Comparison of ENCODE assay signal across 12 cellular contexts in genomic region chr11:68330700-68331337, GRCh38. TPM values are rescaled to one million over a fixed set of nuclear protein-coding genes. Genes with fewer than 3 reads are reported as not detected.
A peak's percentile ranks its signal among the peaks of the same experiment; 100 is the strongest.
DNase-seq lines count a peak whose midpoint lies in the region; ATAC-seq, FAIRE-seq and TF ChIP-seq lines count a peak whose summit lies in the region.
"Had no signal": no experiment of that assay in that cellular context is flagged by ENCODE, and none has a peak within 500 bp of the region (broad histone marks: within the 10 kb centered on the region; RNA-seq: fewer than 3 reads in every experiment).

No MANE protein-coding gene starts in this region.

- ATAC-seq in activated CD4-positive, alpha-beta T cell treated with anti-CD3 and anti-CD28 coated beads for 36 hours = peak; percentile 40
- ATAC-seq in HepG2 (peak; percentile 4), GM19023 (IDR thresholded peaks at IDR 0.05; ENCODE audit: unreplicated experiment) (no peak)
- no peak for ATAC-seq in stimulated activated effector memory CD8-positive, alpha-beta T cell treated with anti-CD3 and anti-CD28 coated beads, Interleukin-12 subunit alpha, Interleukin-12 subunit beta, amount 100 ng/mL, for 72 hours
- ATAC-seq: A549; effector memory CD8-positive, alpha-beta T cell had no signal

- CTCF ChIA-PET in activated CD4-positive, alpha-beta T cell treated with anti-CD3 and anti-CD28 coated beads for 36 hours (lab: Charles Lee) = interaction anchor here (0.6 to 1.3 kb wide), 3 partner anchors 9 to 248 kb away, joined by 3 to 6 read pairs (median 4); no protein-coding TSS in a partner anchor
- CTCF ChIA-PET in HepG2 (lab: Yijun Ruan, JAX; ENCODE audit: low intra/inter-chr PET ratio, low total read pairs) = no interaction called here

- no peaks in the 10 kb centered on the region for H3K36me3 Mint-ChIP-seq in activated CD4-positive, alpha-beta T cell treated with anti-CD3 and anti-CD28 coated beads for 36 hours (ENCODE audit: low read depth)
- no peaks in the 10 kb centered on the region for H3K36me3 Mint-ChIP-seq in activated naive CD8-positive, alpha-beta T cell
- H3K36me3 Mint-ChIP-seq in stimulated activated effector memory CD8-positive, alpha-beta T cell treated with anti-CD3 and anti-CD28 coated beads, Interleukin-12 subunit alpha, Interleukin-12 subunit beta, amount 100 ng/mL, for 72 hours = no peaks in the 10 kb centered on the region

- H3K79me2 ChIP-seq in HepG2 (ENCODE audit: insufficient read depth, low read length) = peaks cover 97% of the 10 kb centered on the region

- no peak for TF ChIP-seq POLR2A in HepG2 (IDR thresholded peaks at IDR 0.05; ENCODE audit: insufficient read depth in 1 of 2, low read depth in 2 of 2, low read length in 2 of 2)

- no peaks in the 10 kb centered on the region for H3K9me3 ChIP-seq in HepG2 (ENCODE audit: low read length)
- H3K9me3 ChIP-seq: A549 had no signal

- H3K4me1 ChIP-seq in HepG2 (ENCODE audit: insufficient read depth, low read length) = peaks cover 100% of the 10 kb centered on the region

- H3K27me3 ChIP-seq in HepG2 (ENCODE audit: control insufficient read depth in 1 of 2, insufficient read depth in 2 of 2, low read length in 2 of 2) = no peaks in the 10 kb centered on the region

- in situ Hi-C loops in HepG2 (cut with HindIII; ENCODE audit: extremely low pct_ligation_motif_present, low pct_unique_long_range_greater_than_20kb) = no loop called here

- no peak overlapping the region for H3K4me3 Mint-ChIP-seq in activated CD4-positive, alpha-beta T cell treated with anti-CD3 and anti-CD28 coated beads for 36 hours
- peak overlapping the region; percentile 78 for H3K4me3 Mint-ChIP-seq in activated naive CD8-positive, alpha-beta T cell
- no peak overlapping the region for H3K4me3 Mint-ChIP-seq in stimulated activated effector memory CD8-positive, alpha-beta T cell treated with anti-CD3 and anti-CD28 coated beads, Interleukin-12 subunit alpha, Interleukin-12 subunit beta, amount 100 ng/mL, for 72 hours

- peaks cover 22% of the 10 kb centered on the region for H4K20me1 ChIP-seq in HepG2 (ENCODE audit: insufficient read depth, low read length)

- TF ChIP-seq CTCF in HepG2 (CRISPR knock-in tag; IDR thresholded peaks at IDR 0.05) = no peak

- peaks cover 4 to 16% of the 10 kb centered on the region in 2 experiments for H3K36me3 ChIP-seq in HepG2 (replicated peaks in 1 of 2; ENCODE audit: control insufficient read depth in 1 of 2, insufficient read depth in 2 of 2, low read length in 2 of 2)

- H2AFZ ChIP-seq in HepG2 (ENCODE audit: low read length) = no peak overlapping the region

- peak overlapping the region; percentile 82 for H3K27ac ChIP-seq in HepG2 (ENCODE audit: extremely low read length, insufficient read depth, low read length)

- intact Hi-C loops in activated CD4-positive, alpha-beta T cell treated with anti-CD3 and anti-CD28 coated beads for 36 hours (cut with DNase I, micrococcal nuclease) = no loop called here
- intact Hi-C loops in HepG2 (cut with micrococcal nuclease; ENCODE audit: unreplicated experiment) = no loop called here

- 73% methylated on average over 15 of the region's 16 CpGs for WGBS in HepG2 (ENCODE audit: low lambda C conversion rate)

- H3K9me3 Mint-ChIP-seq in activated CD4-positive, alpha-beta T cell treated with anti-CD3 and anti-CD28 coated beads for 36 hours (ENCODE audit: low read depth) = no peaks in the 10 kb centered on the region
- H3K9me3 Mint-ChIP-seq in activated naive CD8-positive, alpha-beta T cell (ENCODE audit: low read depth) = no peaks in the 10 kb centered on the region
- H3K9me3 Mint-ChIP-seq in stimulated activated effector memory CD8-positive, alpha-beta T cell treated with anti-CD3 and anti-CD28 coated beads, Interleukin-12 subunit alpha, Interleukin-12 subunit beta, amount 100 ng/mL, for 72 hours = no peaks in the 10 kb centered on the region
- H3K9me3 Mint-ChIP-seq: effector memory CD8-positive, alpha-beta T cell had no signal

- peaks cover 59% of the 10 kb centered on the region for H3K4me1 Mint-ChIP-seq in activated CD4-positive, alpha-beta T cell treated with anti-CD3 and anti-CD28 coated beads for 36 hours
- H3K4me1 Mint-ChIP-seq in activated naive CD8-positive, alpha-beta T cell (ENCODE audit: low read depth) = peaks cover 62% of the 10 kb centered on the region
- H3K4me1 Mint-ChIP-seq in stimulated activated effector memory CD8-positive, alpha-beta T cell treated with anti-CD3 and anti-CD28 coated beads, Interleukin-12 subunit alpha, Interleukin-12 subunit beta, amount 100 ng/mL, for 72 hours = peaks cover 19% of the 10 kb centered on the region

- H3K27ac Mint-ChIP-seq in activated CD4-positive, alpha-beta T cell treated with anti-CD3 and anti-CD28 coated beads for 36 hours = no peak overlapping the region
- no peak overlapping the region for H3K27ac Mint-ChIP-seq in activated naive CD8-positive, alpha-beta T cell
- H3K27ac Mint-ChIP-seq in stimulated activated effector memory CD8-positive, alpha-beta T cell treated with anti-CD3 and anti-CD28 coated beads, Interleukin-12 subunit alpha, Interleukin-12 subunit beta, amount 100 ng/mL, for 72 hours = peak overlapping the region; percentile 63

- POLR2A ChIA-PET in activated CD4-positive, alpha-beta T cell treated with anti-CD3 and anti-CD28 coated beads for 36 hours (lab: Charles Lee) = interaction anchor here (0.7 kb wide), 1 partner anchor 150 kb away, joined by 4 read pairs; no protein-coding TSS in a partner anchor
- POLR2A ChIA-PET in HepG2 (lab: Yijun Ruan, JAX) = interaction anchor here (0.6 to 8.9 kb wide), 10 partner anchors 8 to 59 kb away, joined by 3 to 106 read pairs (median 6); partner anchors contain the start of gene C11orf24

- TSS peak; percentile 57 for BruUV-seq in HepG2 (replicated peaks; lab: Mats Ljungman, UMichigan)

- no peak for FAIRE-seq in HepG2 (lab: Jason Lieb, UNC)
- FAIRE-seq: A549 had no signal

- TF ChIP-seq EP300 in HepG2 (IDR thresholded peaks at IDR 0.05; ENCODE audit: low read depth in 2 of 2, low read length in 2 of 2) (no peak), HepG2 (CRISPR knock-in tag; IDR thresholded peaks at IDR 0.05; ENCODE audit: borderline replicate concordance) (no peak)

- H3K4me3 ChIP-seq in HepG2 (replicated peaks in 1 of 3; ENCODE audit: insufficient read depth in 1 of 3, low read depth in 2 of 3, low read length in 3 of 3) = peak overlapping the region in 1 of 3 experiments; percentile 40; a peak in 3 of 6 replicates
- H3K4me3 ChIP-seq: A549 had no signal

- TF ChIP-seq RAD21 in HepG2 (CRISPR knock-in tag; IDR thresholded peaks at IDR 0.05) = no peak

- no peaks in the 10 kb centered on the region for H3K27me3 Mint-ChIP-seq in activated CD4-positive, alpha-beta T cell treated with anti-CD3 and anti-CD28 coated beads for 36 hours
- H3K27me3 Mint-ChIP-seq in activated naive CD8-positive, alpha-beta T cell = no peaks in the 10 kb centered on the region

- peak overlapping the region; percentile 68 for H3K4me2 ChIP-seq in HepG2 (ENCODE audit: low read depth, low read length)
- H3K4me2 ChIP-seq: A549 had no signal

- peak; percentile 20 for DNase-seq in activated CD4-positive, alpha-beta T cell treated with anti-CD3 and anti-CD28 coated beads for 36 hours
- DNase-seq in activated CD4-positive, alpha-beta T cell treated with anti-CD3 and anti-CD28 coated beads, Interleukin-2, amount 50 U/mL, for 4 hours = no peak
- no peak for DNase-seq in HepG2 (ENCODE audit: low spot score)
- DNase-seq in stimulated activated effector memory CD8-positive, alpha-beta T cell treated with anti-CD3 and anti-CD28 coated beads, Interleukin-12 subunit alpha, Interleukin-12 subunit beta, amount 100 ng/mL, for 72 hours (ENCODE audit: low spot score in 2 of 2) = no peak
- no peak for DNase-seq in DMS53 (lab: John Stamatoyannopoulos, UW)
- DNase-seq in stimulated activated CD4-positive, alpha-beta T cell treated with anti-CD3 and anti-CD28 coated beads, Interleukin-4, amount 100 ng/mL, for 24 hours = no peak
- DNase-seq: effector memory CD8-positive, alpha-beta T cell; NCI-H1092; NCI-H510A had no signal

- peak overlapping the region; percentile 54 for H3K9ac ChIP-seq in HepG2 (ENCODE audit: insufficient read depth, low read depth, low read length)

RNA-seq across cellular contexts. Expression of gene LRP5, which starts 18.4 kb away (rescaled TPM):
- total RNA-seq in activated CD4-positive, alpha-beta T cell treated with anti-CD3 and anti-CD28 coated beads for 36 hours = 10 to 100 TPM; 11.7 to 13.6 TPM
- 23.6 and 40.4 TPM in 2 replicates for total RNA-seq in HepG2 (2016; rRNA removed; fragmentation: Illumina TruSeq; extraction: Trizol)
- 19.7 and 22.6 TPM in 2 replicates for total RNA-seq in HepG2 (2016; cell fraction: cytosol; rRNA removed; fragmentation: Illumina TruSeq; extraction: Trizol; ENCODE audit: low read depth)
- total RNA-seq in HepG2 (2016; cell fraction: insoluble cytoplasmic fraction; rRNA removed; fragmentation: Illumina TruSeq; extraction: Trizol) = 17.6 and 41.1 TPM in 2 replicates
- total RNA-seq in HepG2 (2016; cell fraction: membrane; rRNA removed; fragmentation: Illumina TruSeq; extraction: Trizol) = 27.9 and 29.7 TPM in 2 replicates
- total RNA-seq in HepG2 (2016; cell fraction: nucleus; rRNA removed; fragmentation: Illumina TruSeq; extraction: Trizol) = 50.9 and 60.6 TPM in 2 replicates
- polyA plus RNA-seq in HepG2 (2011; rRNA removed) = 64.0 and 83.4 TPM in 2 replicates
- polyA plus RNA-seq in HepG2 (2011; cell fraction: cytosol; rRNA removed) = 37.9 and 59.3 TPM in 2 replicates
- 131 and 158 TPM in 2 replicates for polyA plus RNA-seq in HepG2 (2011; cell fraction: nucleus; rRNA removed)
- polyA plus RNA-seq in HepG2 (2012) = 80.7 and 119 TPM in 2 replicates
- 10.8 and 12.1 TPM in 2 replicates for polyA plus RNA-seq in HepG2 (2016; cell fraction: cytosol; fragmentation: Illumina TruSeq; extraction: Trizol; ENCODE audit: low read depth)
- 25.6 and 36.8 TPM in 2 replicates for polyA plus RNA-seq in HepG2 (2016; cell fraction: insoluble cytoplasmic fraction; fragmentation: Illumina TruSeq; extraction: Trizol; ENCODE audit: low read depth)
- 20.7 and 25.9 TPM in 2 replicates for polyA plus RNA-seq in HepG2 (2016; cell fraction: membrane; fragmentation: Illumina TruSeq; extraction: Trizol; ENCODE audit: low read depth)
- polyA plus RNA-seq in HepG2 (2016; cell fraction: nucleus; fragmentation: Illumina TruSeq; extraction: Trizol; ENCODE audit: insufficient read depth, low read depth) = 130 and 133 TPM in 2 replicates
- 49.7 and 219 TPM in 2 replicates for polyA minus RNA-seq in HepG2 (2011; rRNA and poly(A)+ RNA removed; ENCODE audit: low replicate concordance)
- polyA minus RNA-seq in HepG2 (2011; cell fraction: cytosol; rRNA and poly(A)+ RNA removed) = 75.4 and 75.5 TPM in 2 replicates
- polyA minus RNA-seq in HepG2 (2011; cell fraction: nucleus; rRNA and poly(A)+ RNA removed) = 58.3 and 59.0 TPM in 2 replicates

RNA-seq across cellular contexts. Expression of gene C11orf24, which starts 59.0 kb away (rescaled TPM):
- total RNA-seq in activated CD4-positive, alpha-beta T cell treated with anti-CD3 and anti-CD28 coated beads for 36 hours = 10 to 100 TPM; 29.4 to 37.4 TPM
- 50.8 and 55.5 TPM in 2 replicates for total RNA-seq in HepG2 (2016; rRNA removed; fragmentation: Illumina TruSeq; extraction: Trizol)
- 110 and 141 TPM in 2 replicates for total RNA-seq in HepG2 (2016; cell fraction: cytosol; rRNA removed; fragmentation: Illumina TruSeq; extraction: Trizol; ENCODE audit: low read depth)
- total RNA-seq in HepG2 (2016; cell fraction: insoluble cytoplasmic fraction; rRNA removed; fragmentation: Illumina TruSeq; extraction: Trizol) = 53.9 and 57.2 TPM in 2 replicates
- total RNA-seq in HepG2 (2016; cell fraction: membrane; rRNA removed; fragmentation: Illumina TruSeq; extraction: Trizol) = 100.0 and 131 TPM in 2 replicates
- 32.7 and 33.6 TPM in 2 replicates for total RNA-seq in HepG2 (2016; cell fraction: nucleus; rRNA removed; fragmentation: Illumina TruSeq; extraction: Trizol)
- polyA plus RNA-seq in HepG2 (2011; rRNA removed) = 52.9 and 62.4 TPM in 2 replicates
- 58.4 and 70.2 TPM in 2 replicates for polyA plus RNA-seq in HepG2 (2011; cell fraction: cytosol; rRNA removed)
- polyA plus RNA-seq in HepG2 (2011; cell fraction: nucleus; rRNA removed) = 58.8 and 59.2 TPM in 2 replicates
- polyA plus RNA-seq in HepG2 (2012) = 50.8 and 63.8 TPM in 2 replicates
- polyA plus RNA-seq in HepG2 (2016; cell fraction: cytosol; fragmentation: Illumina TruSeq; extraction: Trizol; ENCODE audit: low read depth) = 122 and 158 TPM in 2 replicates
- 61.2 and 70.0 TPM in 2 replicates for polyA plus RNA-seq in HepG2 (2016; cell fraction: insoluble cytoplasmic fraction; fragmentation: Illumina TruSeq; extraction: Trizol; ENCODE audit: low read depth)
- polyA plus RNA-seq in HepG2 (2016; cell fraction: membrane; fragmentation: Illumina TruSeq; extraction: Trizol; ENCODE audit: low read depth) = 97.9 and 125 TPM in 2 replicates
- 71.8 and 76.2 TPM in 2 replicates for polyA plus RNA-seq in HepG2 (2016; cell fraction: nucleus; fragmentation: Illumina TruSeq; extraction: Trizol; ENCODE audit: insufficient read depth, low read depth)
- polyA minus RNA-seq in HepG2 (2011; rRNA and poly(A)+ RNA removed; ENCODE audit: low replicate concordance) = 53.9 and 60.5 TPM in 2 replicates
- polyA minus RNA-seq in HepG2 (2011; cell fraction: cytosol; rRNA and poly(A)+ RNA removed) = 26.4 and 31.4 TPM in 2 replicates
- 19.3 and 23.5 TPM in 2 replicates for polyA minus RNA-seq in HepG2 (2011; cell fraction: nucleus; rRNA and poly(A)+ RNA removed)

Comparison
In these comparisons a context has a peak if more than half of its experiments do, and no peak if none do; other contexts are left out.
1. ATAC-seq: peak in activated CD4-positive, alpha-beta T cell treated with anti-CD3 and anti-CD28 coated beads for 36 hours (single experiment) and HepG2 (single experiment); none in stimulated activated effector memory CD8-positive, alpha-beta T cell treated with anti-CD3 and anti-CD28 coated beads, Interleukin-12 subunit alpha, Interleukin-12 subunit beta, amount 100 ng/mL, for 72 hours (single experiment) and GM19023 (single experiment).